9 cellular contexts compared by ENCODE assay signal in the genomic region with DNA sequence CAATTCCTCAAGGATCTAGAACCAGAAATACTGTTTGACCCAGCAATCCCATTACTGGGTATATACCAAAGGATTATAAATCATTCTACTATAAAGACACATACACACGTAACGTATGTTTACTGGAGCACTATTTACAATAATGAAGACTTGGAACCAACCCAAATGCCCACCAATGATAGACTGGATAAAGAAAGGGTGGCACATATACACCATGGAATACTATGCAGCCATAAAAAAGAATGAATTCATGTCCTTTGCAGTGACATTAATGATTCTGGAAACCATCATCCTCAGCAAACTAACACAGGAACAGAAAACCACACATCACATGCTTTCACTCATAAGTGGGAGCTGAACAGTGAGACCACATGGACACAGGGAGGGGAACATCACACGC. TPM values are rescaled to one million over a fixed set of nuclear protein-coding genes. Genes with fewer than 3 reads are reported as not detected.
DNase-seq lines count a peak whose midpoint lies in the region; TF ChIP-seq lines count a peak whose summit lies in the region.
"Not testable (repeated sequence)": the region's sequence is repeated elsewhere in the genome, so short reads cannot be mapped to it uniquely, and the experiment has no call there.
"Had no signal": no experiment of that assay in that cellular context is flagged by ENCODE, and none has a peak within 500 bp of the region (broad histone marks: within the 10 kb centered on the region; RNA-seq: fewer than 3 reads in every experiment).

No MANE protein-coding gene starts in this region.

- intact Hi-C loops in MCF 10A (cut with micrococcal nuclease): not testable (repeated sequence)

- H3K27ac ChIP-seq in HEK293 (ENCODE audit: extremely low read depth, low read depth, low read length): not testable (repeated sequence)

- CTCF ChIA-PET in HEK293 (lab: Yijun Ruan, JAX); MCF 10A (lab: Yijun Ruan, JAX): not testable (repeated sequence)

- TF ChIP-seq CTCF in HEK293 (tag by site-specific recombination; IDR thresholded peaks at IDR 0.05); MCF 10A (IDR thresholded peaks at IDR 0.05; ENCODE audit: unreplicated experiment); nephron progenitor cell (IDR thresholded peaks at IDR 0.05): not testable (repeated sequence)

- POLR2A ChIA-PET in HEK293 (lab: Yijun Ruan, JAX); MCF 10A (lab: Yijun Ruan, JAX): not testable (repeated sequence)

- not testable (repeated sequence) for H3K36me3 ChIP-seq in HEK293 (ENCODE audit: control insufficient read depth in 2 of 2, insufficient read depth in 1 of 2, low read length in 2 of 2)

- peaks cover 18% of the 10 kb centered on the region for H3K36me3 Mint-ChIP-seq in activated naive CD4-positive, alpha-beta T cell treated with anti-CD3 and anti-CD28 coated beads, Interleukin-2, amount 50 U/mL, for 24 hours
- peaks cover 37% of the 10 kb centered on the region for H3K36me3 Mint-ChIP-seq in MCF 10A (ENCODE audit: insufficient read depth, unreplicated experiment)
- peaks cover 64% of the 10 kb centered on the region for H3K36me3 Mint-ChIP-seq in nephron progenitor cell (ENCODE audit: low read depth)

- not testable (repeated sequence) for H3K9me3 ChIP-seq in HEK293 (ENCODE audit: control insufficient read depth, insufficient read depth, low read depth, low read length)

- not testable (repeated sequence) for H3K27ac Mint-ChIP-seq in activated naive CD4-positive, alpha-beta T cell treated with anti-CD3 and anti-CD28 coated beads, Interleukin-2, amount 50 U/mL, for 24 hours
- peak overlapping the region; percentile 42 for H3K27ac Mint-ChIP-seq in MCF 10A (ENCODE audit: low read depth, unreplicated experiment)
- peak overlapping the region; percentile 84 for H3K27ac Mint-ChIP-seq in nephron progenitor cell

- not testable (repeated sequence) for DNase-seq in MCF 10A (ENCODE audit: unreplicated experiment); nephron progenitor cell

- peaks cover 63% of the 10 kb centered on the region for H3K4me1 Mint-ChIP-seq in activated naive CD4-positive, alpha-beta T cell treated with anti-CD3 and anti-CD28 coated beads, Interleukin-2, amount 50 U/mL, for 24 hours
- not testable (repeated sequence) for H3K4me1 Mint-ChIP-seq in MCF 10A (ENCODE audit: insufficient read depth, unreplicated experiment); nephron progenitor cell

- not testable (repeated sequence) for H3K4me3 ChIP-seq in HEK293 (ENCODE audit: low read depth, low read length)

- BruUV-seq in MCF 10A (replicated peaks; lab: Mats Ljungman, UMichigan): not testable (repeated sequence)

- not testable (repeated sequence) for H3K4me1 ChIP-seq in HEK293 (ENCODE audit: control insufficient read depth, insufficient read depth, low read length)

- H3K27me3 Mint-ChIP-seq in activated naive CD4-positive, alpha-beta T cell treated with anti-CD3 and anti-CD28 coated beads, Interleukin-2, amount 50 U/mL, for 24 hours; MCF 10A (ENCODE audit: insufficient read depth, unreplicated experiment); nephron progenitor cell (ENCODE audit: low read depth, poor library complexity): not testable (repeated sequence)

- not testable (repeated sequence) for H3K9me3 Mint-ChIP-seq in activated naive CD4-positive, alpha-beta T cell treated with anti-CD3 and anti-CD28 coated beads, Interleukin-2, amount 50 U/mL, for 24 hours; MCF 10A (ENCODE audit: unreplicated experiment)
- peaks cover 45% of the 10 kb centered on the region for H3K9me3 Mint-ChIP-seq in nephron progenitor cell

- peak overlapping the region; percentile 55 for H3K4me3 Mint-ChIP-seq in activated naive CD4-positive, alpha-beta T cell treated with anti-CD3 and anti-CD28 coated beads, Interleukin-2, amount 50 U/mL, for 24 hours
- H3K4me3 Mint-ChIP-seq in MCF 10A (ENCODE audit: unreplicated experiment); nephron progenitor cell: not testable (repeated sequence)

TF ChIP-seq in HEK293, 187 proteins besides CTCF, POLR2A, EP300 and RAD21:
- peak; percentile 51; the same call in 1 of the 2 replicates for TF ChIP-seq ZNF146 (tag by site-specific recombination; IDR thresholded peaks at IDR 0.05)

RNA-seq across cellular contexts. Expression of a gene that starts 6.4 kb away (rescaled TPM):
- total RNA-seq in MCF 10A (2022): 86.8 and 90.3 TPM in 2 replicates

RNA-seq across cellular contexts. Expression of a gene that starts 52.4 kb away (rescaled TPM):
- not detected in 2 replicates for total RNA-seq in MCF 10A (2022)
- total RNA-seq: A673; Caco-2; Calu3; CD4-positive, CD25-positive, alpha-beta regulatory T cell; CD8-positive, alpha-beta T cell had no signal

RNA-seq across cellular contexts. Expression of a gene that starts 52.5 kb away (rescaled TPM):
- total RNA-seq in MCF 10A (2022): 99.4 and 126 TPM in 2 replicates

RNA-seq across cellular contexts. Expression of a gene that starts 54.0 kb away (rescaled TPM):
- 43.7 and 51.2 TPM in 2 replicates for total RNA-seq in MCF 10A (2022)
